In genomic region chr6:152765331-152765730, GRCh38 we compare ENCODE assay signal across 2 cellular contexts.
TF ChIP-seq lines count a peak whose summit lies in the region.

No MANE protein-coding gene starts in this region.

TF ChIP-seq in HepG2, 621 proteins besides CTCF, POLR2A, EP300 and RAD21:
- TF ChIP-seq DPF2 (CRISPR knock-in tag; IDR thresholded peaks at IDR 0.05; ENCODE audit: borderline replicate concordance, low read depth) (no peak), HNRNPK (IDR thresholded peaks at IDR 0.05; ENCODE audit: low read depth, low read length, poor library complexity, severe bottlenecking) (peak; percentile 95), ZMYM2 (CRISPR knock-in tag; IDR thresholded peaks at IDR 0.05) (no peak), PCBP1 (IDR thresholded peaks at IDR 0.05; ENCODE audit: borderline replicate concordance, low read depth, low read length) (0 out of 2 replicates have a peak, but pooled peaks have one; percentile 72), ZNF773 (CRISPR knock-in tag; IDR thresholded peaks at IDR 0.05; ENCODE audit: borderline replicate concordance) (no peak), FLYWCH1 (CRISPR knock-in tag; IDR thresholded peaks at IDR 0.05) (no peak), ZNF775 (CRISPR knock-in tag; IDR thresholded peaks at IDR 0.05; ENCODE audit: borderline replicate concordance) (no peak), HOMEZ (CRISPR knock-in tag; IDR thresholded peaks at IDR 0.05; ENCODE audit: low read depth) (no peak), PCBP2 (optimal IDR thresholded peaks at IDR 0.05; ENCODE audit: low read depth, low read length, poor library complexity, severe bottlenecking) (peak; percentile 81), TBP (CRISPR knock-in tag; IDR thresholded peaks at IDR 0.05) (no peak), KDM1A (CRISPR knock-in tag; IDR thresholded peaks at IDR 0.05) (no peak), MTA1 (CRISPR knock-in tag; IDR thresholded peaks at IDR 0.05; ENCODE audit: borderline replicate concordance) (no peak)
TF ChIP-seq in HepG2: peak in this region for 3.

TF ChIP-seq in K562, 482 proteins besides CTCF, POLR2A, EP300 and RAD21:
- TF ChIP-seq SRSF1 (IDR thresholded peaks at IDR 0.05; ENCODE audit: low read depth, low read length), result no peak
- peak; percentile 30 for TF ChIP-seq PCBP1 (IDR thresholded peaks at IDR 0.05; ENCODE audit: low read depth, low read length, poor library complexity, severe bottlenecking)
- peak; percentile 89 for TF ChIP-seq HNRNPK (IDR thresholded peaks at IDR 0.05; ENCODE audit: low read depth, low read length, poor library complexity, severe bottlenecking)
